Comparison of ENCODE assay signal across 8 cellular contexts in genomic region chr11:124961972-124962609, GRCh38. TPM values are rescaled to one million over a fixed set of nuclear protein-coding genes. Genes with fewer than 3 reads are reported as not detected.
A peak's percentile ranks its signal among the peaks of the same experiment; 100 is the strongest.
DNase-seq lines count a peak whose midpoint lies in the region; ATAC-seq and TF ChIP-seq lines count a peak whose summit lies in the region.

No MANE protein-coding gene starts in this region.

- no peak overlapping the region for H3K4me2 ChIP-seq in IMR-90 (ENCODE audit: low read depth, low read length)
- H3K4me2 ChIP-seq in OCI-LY7 (ENCODE audit: low read length) = no peak overlapping the region

- H3K27me3 ChIP-seq in IMR-90 (ENCODE audit: control insufficient read depth, insufficient read depth, low read length) (no peaks in the 10 kb centered on the region), right lobe of liver (no peaks in the 10 kb centered on the region), upper lobe of right lung (no peaks in the 10 kb centered on the region)

- no peak overlapping the region for H2AK5ac ChIP-seq in IMR-90 (ENCODE audit: low read depth, low read length)

- H3K4me1 ChIP-seq in IMR-90 (ENCODE audit: control insufficient read depth, insufficient read depth, low read length) = no peaks in the 10 kb centered on the region
- no peaks in the 10 kb centered on the region for H3K4me1 ChIP-seq in OCI-LY7 (ENCODE audit: insufficient read depth, low read length, poor library complexity, severe bottlenecking)
- no peaks in the 10 kb centered on the region for H3K4me1 ChIP-seq in right lobe of liver
- H3K4me1 ChIP-seq in upper lobe of right lung = no peaks in the 10 kb centered on the region

- no peak overlapping the region for H3K23ac ChIP-seq in IMR-90 (ENCODE audit: low read depth, low read length)

- ATAC-seq in GM21529 (IDR thresholded peaks at IDR 0.05; ENCODE audit: unreplicated experiment) (peak; percentile 92), IMR-90 (ENCODE audit: low read depth) (peak; percentile 100), right lobe of liver (peak; percentile 92 to 96 (median 94)), upper lobe of right lung (peak; percentile 91)

- H3K4me1 Mint-ChIP-seq in activated CD4-positive, alpha-beta T cell treated with anti-CD3 and anti-CD28 coated beads, Interleukin-2, amount 10 ng/mL, durations not matched to agents 24 days and 14 days = peaks cover 2% of the 10 kb centered on the region

- no peak overlapping the region for H3K9ac ChIP-seq in IMR-90 (ENCODE audit: low read depth, low read length)

- H3K9me2 ChIP-seq in OCI-LY7 (ENCODE audit: insufficient read depth, low read length) = no peaks in the 10 kb centered on the region

- H3K79me1 ChIP-seq in IMR-90 (ENCODE audit: low read depth in 1 of 2, low read length in 2 of 2) = no peaks in the 10 kb centered on the region

- no peaks in the 10 kb centered on the region for H3K27me3 Mint-ChIP-seq in activated CD4-positive, alpha-beta T cell treated with anti-CD3 and anti-CD28 coated beads, Interleukin-2, amount 10 ng/mL, durations not matched to agents 24 days and 14 days

- no peak overlapping the region for H2BK120ac ChIP-seq in IMR-90 (ENCODE audit: low read depth, low read length)

- H2AFZ ChIP-seq in IMR-90 (replicated peaks; ENCODE audit: low read length, poor library complexity) (no peak overlapping the region), OCI-LY7 (ENCODE audit: low read length) (no peak overlapping the region)

- H3K27ac Mint-ChIP-seq in activated CD4-positive, alpha-beta T cell treated with anti-CD3 and anti-CD28 coated beads, Interleukin-2, amount 10 ng/mL, durations not matched to agents 24 days and 14 days = no peak overlapping the region

- POLR2A ChIA-PET in IMR-90 (lab: Charles Lee; ENCODE audit: unreplicated experiment) = no interaction called here
- POLR2A ChIA-PET in OCI-LY7 (lab: Charles Lee) = no interaction called here

- TF ChIP-seq CTCF in IMR-90 (conservative IDR thresholded peaks at IDR 0.05; ENCODE audit: low read depth, low read length) (peak; percentile 91), OCI-LY7 (conservative IDR thresholded peaks at IDR 0.05; ENCODE audit: low read length) (peak; percentile 93), choroid plexus epithelial cell (conservative IDR thresholded peaks at IDR 0.05; ENCODE audit: low read depth, low read length) (peak; percentile 74), right lobe of liver (IDR thresholded peaks at IDR 0.05) (peak; percentile 73 to 83 (median 78)), upper lobe of right lung (IDR thresholded peaks at IDR 0.05) (peak; percentile 72)

- H3K36me3 ChIP-seq in IMR-90 (ENCODE audit: control insufficient read depth, insufficient read depth, low read length) (no peaks in the 10 kb centered on the region), OCI-LY7 (ENCODE audit: insufficient read depth, low read length) (no peaks in the 10 kb centered on the region), right lobe of liver (no peaks in the 10 kb centered on the region), upper lobe of right lung (no peaks in the 10 kb centered on the region)

- no peaks in the 10 kb centered on the region for H4K20me1 ChIP-seq in IMR-90 (ENCODE audit: insufficient read depth, low read length)
- no peaks in the 10 kb centered on the region for H4K20me1 ChIP-seq in OCI-LY7 (ENCODE audit: insufficient read depth, low read length)

- H3K79me2 ChIP-seq in OCI-LY7 (ENCODE audit: insufficient read depth, low read depth, low read length) = no peaks in the 10 kb centered on the region

- H3K14ac ChIP-seq in IMR-90 (replicated peaks; ENCODE audit: low read depth, low read length) = no peak overlapping the region

- no peak overlapping the region for H3K4ac ChIP-seq in IMR-90 (ENCODE audit: low read depth, low read length)

- H4K91ac ChIP-seq in IMR-90 (ENCODE audit: insufficient read depth, low read depth, low read length) = no peak overlapping the region

- dilution Hi-C loops in IMR-90 (cut with HindIII; ENCODE audit: low sequenced_read_pairs, unreplicated experiment) = no loop called here

- no peaks in the 10 kb centered on the region for H3K9me1 ChIP-seq in IMR-90 (ENCODE audit: insufficient read depth, low read length)

- DNase-seq in activated CD4-positive, alpha-beta T cell treated with anti-CD3 and anti-CD28 coated beads, Interleukin-2, amount 10 ng/mL, durations not matched to agents 24 days and 14 days = peak; percentile 82
- no peak for DNase-seq in activated CD4-positive, alpha-beta T cell treated with anti-CD3 and anti-CD28 coated beads, Interleukin-2, amount 50 U/mL, for 48 hours
- DNase-seq in IMR-90 (peak; percentile 85), OCI-LY7 (ENCODE audit: low spot score) (peak; percentile 73), choroid plexus epithelial cell (ENCODE audit: low read depth) (peak; percentile 93), right lobe of liver (no peak), upper lobe of right lung (no peak)

- H2BK20ac ChIP-seq in IMR-90 (ENCODE audit: low read depth, low read length) = no peak overlapping the region

- no peak overlapping the region for H2BK5ac ChIP-seq in IMR-90 (ENCODE audit: low read depth, low read length, poor library complexity, severe bottlenecking)

- peaks cover 2% of the 10 kb centered on the region for H3K36me3 Mint-ChIP-seq in activated CD4-positive, alpha-beta T cell treated with anti-CD3 and anti-CD28 coated beads, Interleukin-2, amount 10 ng/mL, durations not matched to agents 24 days and 14 days (ENCODE audit: low read depth)

- BruUV-seq in IMR-90 (replicated peaks; lab: Mats Ljungman, UMichigan) (no TSS peak), OCI-LY7 (replicated peaks; lab: Mats Ljungman, UMichigan) (no TSS peak)

- H2BK15ac ChIP-seq in IMR-90 (ENCODE audit: low read depth, low read length) = no peak overlapping the region

- no peak overlapping the region for H3K56ac ChIP-seq in IMR-90 (ENCODE audit: extremely low read depth, insufficient read depth, low read length)

- TF ChIP-seq POLR2A in IMR-90 (IDR thresholded peaks at IDR 0.05; ENCODE audit: low read depth, low read length) (peak; percentile 43; the same call in 1 of the 2 replicates), right lobe of liver (IDR thresholded peaks at IDR 0.05) (no peak)

- peak; percentile 95 for TF ChIP-seq RAD21 in IMR-90 (IDR thresholded peaks at IDR 0.05; ENCODE audit: low read length)

- no peak overlapping the region for H2AK9ac ChIP-seq in IMR-90 (replicated peaks; ENCODE audit: low read depth, low read length, poor library complexity)

- WGBS in IMR-90 (ENCODE audit: extremely low coverage in 2 of 2, insufficient read length in 1 of 2), 2 experiments = 100% methylated on average over 1 of the region's 5 CpGs; no CpG with 5 or more reads in 1 of the 2 experiments
- whole genome bisulfite sequencing in right lobe of liver (ENCODE audit: insufficient coverage, low coverage, low lambda C conversion rate, missing lambda C conversion rate) = 17% methylated on average over 5 of the region's 5 CpGs

- no peak overlapping the region for H3K27ac ChIP-seq in IMR-90 (ENCODE audit: insufficient read depth, low read length)
- no peak overlapping the region for H3K27ac ChIP-seq in OCI-LY7 (ENCODE audit: low read depth, low read length, poor library complexity, severe bottlenecking)
- no peak overlapping the region for H3K27ac ChIP-seq in right lobe of liver
- H3K27ac ChIP-seq in upper lobe of right lung = no peak overlapping the region

- intact Hi-C loops in activated CD4-positive, alpha-beta T cell treated with anti-CD3 and anti-CD28 coated beads, Interleukin-2, amount 10 ng/mL, durations not matched to agents 24 days and 14 days (cut with micrococcal nuclease) = loop anchor here (1.0 to 2.0 kb wide), 3 partner anchors 162 to 389 kb away; no protein-coding TSS in a partner anchor
- intact Hi-C loops in IMR-90 (cut with micrococcal nuclease) = loop anchor here (1.0 to 10.0 kb wide), 8 partner anchors 129 to 912 kb away; partner anchors contain the start of gene EI24
- intact Hi-C loops in OCI-LY7 (cut with micrococcal nuclease; ENCODE audit: unreplicated experiment) = loop anchor here (1.0 to 10.0 kb wide), 2 partner anchors 179 to 463 kb away; no protein-coding TSS in a partner anchor
- intact Hi-C loops in right lobe of liver (cut with DNase I) = loop anchor here in 1 of 2 donors (5.0 kb wide), 1 partner anchor 180 kb away; no protein-coding TSS in a partner anchor
- intact Hi-C loops in upper lobe of right lung (cut with DNase I) = no loop called here

- no peak overlapping the region for H3K4me3 ChIP-seq in IMR-90 (ENCODE audit: insufficient read depth, low read depth, low read length)
- no peak overlapping the region for H3K4me3 ChIP-seq in OCI-LY7 (ENCODE audit: low read depth, low read length, poor library complexity, severe bottlenecking)
- no peak overlapping the region for H3K4me3 ChIP-seq in choroid plexus epithelial cell (ENCODE audit: low read depth, low read length)
- H3K4me3 ChIP-seq in right lobe of liver = no peak overlapping the region
- no peak overlapping the region for H3K4me3 ChIP-seq in upper lobe of right lung

- in situ Hi-C loops in IMR-90 (cut with MboI; ENCODE audit: low sequenced_read_pairs) = loop anchor here (10.0 kb wide), 1 partner anchor 443 kb away; no protein-coding TSS in a partner anchor

- no peak overlapping the region for H3K4me3 Mint-ChIP-seq in activated CD4-positive, alpha-beta T cell treated with anti-CD3 and anti-CD28 coated beads, Interleukin-2, amount 10 ng/mL, durations not matched to agents 24 days and 14 days

- H4K8ac ChIP-seq in IMR-90 (ENCODE audit: low read depth in 2 of 2, low read length in 2 of 2) = no peak overlapping the region

- H3K9me3 ChIP-seq in IMR-90 (ENCODE audit: control insufficient read depth, insufficient read depth, low read length) = no peaks in the 10 kb centered on the region
- H3K9me3 ChIP-seq in OCI-LY7 (ENCODE audit: low read length) = no peaks in the 10 kb centered on the region
- no peaks in the 10 kb centered on the region for H3K9me3 ChIP-seq in right lobe of liver
- H3K9me3 ChIP-seq in upper lobe of right lung = no peaks in the 10 kb centered on the region

- H4K5ac ChIP-seq in IMR-90 (ENCODE audit: low read depth, low read length) = no peak overlapping the region

- H3K18ac ChIP-seq in IMR-90 (ENCODE audit: low read depth, low read length) = no peak overlapping the region

- CTCF ChIA-PET in IMR-90 (lab: Yijun Ruan, JAX) (interaction anchor here (0.7 kb wide), 1 partner anchor 937 kb away, joined by 3 read pairs; no protein-coding TSS in a partner anchor), OCI-LY7 (lab: Charles Lee; ENCODE audit: unreplicated experiment) (no interaction called here)

- H3K9me3 Mint-ChIP-seq in activated CD4-positive, alpha-beta T cell treated with anti-CD3 and anti-CD28 coated beads, Interleukin-2, amount 10 ng/mL, durations not matched to agents 24 days and 14 days = no peaks in the 10 kb centered on the region

RNA-seq across cellular contexts. Expression of gene CCDC15, which starts 8.1 kb away (rescaled TPM):
- 4.1 and 4.5 TPM in 2 replicates for total RNA-seq in activated CD4-positive, alpha-beta T cell treated with anti-CD3 and anti-CD28 coated beads, Interleukin-2, amount 10 ng/mL, durations not matched to agents 24 days and 14 days
- total RNA-seq in IMR-90 (2012; rRNA removed) = 2.0 and 2.5 TPM in 2 replicates
- 0.69 and 1.1 TPM in 2 replicates for polyA plus RNA-seq in IMR-90 (2012; rRNA removed)
- polyA plus RNA-seq in IMR-90 (2012; cell fraction: cytosol; rRNA removed) = 0.12 and 0.24 TPM in 2 replicates
- polyA plus RNA-seq in IMR-90 (2012; cell fraction: nucleus; rRNA removed; ENCODE audit: low replicate concordance) = 0.13 and 1.2 TPM in 2 replicates
- 9.8 and 10.6 TPM in 2 replicates for total RNA-seq in OCI-LY7 (2014; rRNA removed; shearing (Covaris generic))
- total RNA-seq in OCI-LY7 (2022) = 9.6 and 11.7 TPM in 2 replicates
- total RNA-seq in right lobe of liver = 1 to 10 TPM in 2 of 6 experiments, under 1 TPM in 4; 0.57 to 1.8 (median 0.70) TPM
- total RNA-seq in upper lobe of right lung = 1.5 TPM

RNA-seq across cellular contexts. Expression of gene HEPACAM, which starts 26.2 kb away (rescaled TPM):
- total RNA-seq in activated CD4-positive, alpha-beta T cell treated with anti-CD3 and anti-CD28 coated beads, Interleukin-2, amount 10 ng/mL, durations not matched to agents 24 days and 14 days = not detected in 2 replicates
- 0.18 TPM in 1 of 2 replicates, not detected in the other for total RNA-seq in IMR-90 (2012; rRNA removed)
- 0.03 and 0.09 TPM in 2 replicates for polyA plus RNA-seq in IMR-90 (2012; rRNA removed)
- polyA plus RNA-seq in IMR-90 (2012; cell fraction: cytosol; rRNA removed) = 0.02 and 0.23 TPM in 2 replicates
- 0.12 and 0.19 TPM in 2 replicates for polyA plus RNA-seq in IMR-90 (2012; cell fraction: nucleus; rRNA removed; ENCODE audit: low replicate concordance)
- total RNA-seq in OCI-LY7 (2014; rRNA removed; shearing (Covaris generic)) = not detected in 2 replicates
- not detected in 2 replicates for total RNA-seq in OCI-LY7 (2022)
- 10 to 100 TPM in 1 of 6 experiments, 1 to 10 TPM in 4, under 1 TPM in 1; 0.30 to 30.8 (median 2.3) TPM for total RNA-seq in right lobe of liver
- total RNA-seq in upper lobe of right lung = 0.14 TPM

RNA-seq across cellular contexts. Expression of gene HEPN1, which starts 43.0 kb away (rescaled TPM):
- not detected in 2 replicates for total RNA-seq in activated CD4-positive, alpha-beta T cell treated with anti-CD3 and anti-CD28 coated beads, Interleukin-2, amount 10 ng/mL, durations not matched to agents 24 days and 14 days
- total RNA-seq in IMR-90 (2012; rRNA removed) (not detected in 2 replicates), OCI-LY7 (2022) (not detected in 2 replicates), right lobe of liver (under 1 TPM in 1 of 6 experiments, not detected in 5; 0.18 TPM), upper lobe of right lung (not detected)
- not detected in 2 replicates for polyA plus RNA-seq in IMR-90 (2012; rRNA removed)
- polyA plus RNA-seq in IMR-90 (2012; cell fraction: cytosol; rRNA removed) = not detected in 2 replicates
- not detected in 2 replicates for polyA plus RNA-seq in IMR-90 (2012; cell fraction: nucleus; rRNA removed; ENCODE audit: low replicate concordance)
- total RNA-seq in OCI-LY7 (2014; rRNA removed; shearing (Covaris generic)) = not detected in 2 replicates

Comparison
In these comparisons a context has a peak if more than half of its experiments do, and no peak if none do; other contexts are left out.
1. DNase-seq: peak in activated CD4-positive, alpha-beta T cell treated with anti-CD3 and anti-CD28 coated beads, Interleukin-2, amount 10 ng/mL, durations not matched to agents 24 days and 14 days (single experiment), IMR-90 (single experiment), OCI-LY7 (single experiment) and choroid plexus epithelial cell (single experiment); none in activated CD4-positive, alpha-beta T cell treated with anti-CD3 and anti-CD28 coated beads, Interleukin-2, amount 50 U/mL, for 48 hours (0 of 2), right lobe of liver (0 of 3) and upper lobe of right lung (single experiment).
2. Peak in every context shown above with its lines, with median percentiles within 50 percentile points of each other: ATAC-seq and CTCF ChIP-seq.